Comparison of ENCODE assay signal across 9 cellular contexts in genomic region chr1:50110656-50111055, GRCh38. TPM values are rescaled to one million over a fixed set of nuclear protein-coding genes. Genes with fewer than 3 reads are reported as not detected.
DNase-seq lines count a peak whose midpoint lies in the region; ATAC-seq lines count a peak whose summit lies in the region.
"Had no signal": no experiment of that assay in that cellular context is flagged by ENCODE, and none has a peak within 500 bp of the region (broad histone marks: within the 10 kb centered on the region; RNA-seq: fewer than 3 reads in every experiment).

No MANE protein-coding gene starts in this region.

- no peaks in the 10 kb centered on the region for H3K36me3 Mint-ChIP-seq in stimulated activated naive B cell treated with anti-CD40 and anti-IgM and Interleukin-4, amounts not matched to agents 10 μg/mL and 1 μg/mL and 100 μg/mL, for 72 hours
- no peaks in the 10 kb centered on the region for H3K36me3 Mint-ChIP-seq in activated naive CD4-positive, alpha-beta T cell treated with anti-CD3 and anti-CD28 coated beads for 36 hours (ENCODE audit: low read depth)

- CTCF ChIA-PET in activated naive CD4-positive, alpha-beta T cell treated with anti-CD3 and anti-CD28 coated beads for 36 hours (lab: Charles Lee): no interaction called here

- DNase-seq in NCI-H1105 (lab: John Stamatoyannopoulos, UW) (peak; percentile 95), NCI-H510A (lab: John Stamatoyannopoulos, UW) (peak; percentile 36)
- DNase-seq in stimulated activated naive B cell treated with anti-CD40 and anti-IgM and Interleukin-4, amounts not matched to agents 10 μg/mL and 1 μg/mL and 100 μg/mL, for 72 hours: no peak
- DNase-seq in activated effector memory CD4-positive, alpha-beta T cell treated with anti-CD3 and anti-CD28 coated beads, Interleukin-2, amount 50 U/mL, for 16 hours: no peak
- DNase-seq in activated naive CD4-positive, alpha-beta T cell treated with anti-CD3 and anti-CD28 coated beads for 36 hours: no peak

- intact Hi-C loops in activated naive CD4-positive, alpha-beta T cell treated with anti-CD3 and anti-CD28 coated beads for 36 hours (cut with micrococcal nuclease): no loop called here

- ATAC-seq in stimulated activated naive B cell treated with anti-CD40 and anti-IgM and Interleukin-4, amounts not matched to agents 10 μg/mL and 1 μg/mL and 100 μg/mL, for 72 hours (replicated peaks): peak; percentile 31 to 36
- ATAC-seq in HG02642 (IDR thresholded peaks at IDR 0.05; ENCODE audit: poor library complexity, unreplicated experiment): no peak

- H3K4me3 Mint-ChIP-seq in stimulated activated naive B cell treated with anti-CD40 and anti-IgM and Interleukin-4, amounts not matched to agents 10 μg/mL and 1 μg/mL and 100 μg/mL, for 72 hours: peak overlapping the region; percentile 72 to 75
- H3K4me3 Mint-ChIP-seq in activated naive CD4-positive, alpha-beta T cell treated with anti-CD3 and anti-CD28 coated beads for 36 hours: no peak overlapping the region

- peaks cover 36 to 60% of the 10 kb centered on the region in 2 donors for H3K27me3 Mint-ChIP-seq in stimulated activated naive B cell treated with anti-CD40 and anti-IgM and Interleukin-4, amounts not matched to agents 10 μg/mL and 1 μg/mL and 100 μg/mL, for 72 hours
- H3K27me3 Mint-ChIP-seq in activated naive CD4-positive, alpha-beta T cell treated with anti-CD3 and anti-CD28 coated beads for 36 hours (ENCODE audit: low read depth): peaks cover 61% of the 10 kb centered on the region

- no peaks in the 10 kb centered on the region for H3K9me3 Mint-ChIP-seq in stimulated activated naive B cell treated with anti-CD40 and anti-IgM and Interleukin-4, amounts not matched to agents 10 μg/mL and 1 μg/mL and 100 μg/mL, for 72 hours
- H3K9me3 Mint-ChIP-seq in activated naive CD4-positive, alpha-beta T cell treated with anti-CD3 and anti-CD28 coated beads for 36 hours: no peaks in the 10 kb centered on the region

- H3K27ac Mint-ChIP-seq in stimulated activated naive B cell treated with anti-CD40 and anti-IgM and Interleukin-4, amounts not matched to agents 10 μg/mL and 1 μg/mL and 100 μg/mL, for 72 hours: peak overlapping the region; percentile 60
- no peak overlapping the region for H3K27ac Mint-ChIP-seq in activated naive CD4-positive, alpha-beta T cell treated with anti-CD3 and anti-CD28 coated beads for 36 hours

- H3K4me1 Mint-ChIP-seq in stimulated activated naive B cell treated with anti-CD40 and anti-IgM and Interleukin-4, amounts not matched to agents 10 μg/mL and 1 μg/mL and 100 μg/mL, for 72 hours: peaks cover 12 to 23% of the 10 kb centered on the region in 2 donors
- peaks cover 16% of the 10 kb centered on the region for H3K4me1 Mint-ChIP-seq in activated naive CD4-positive, alpha-beta T cell treated with anti-CD3 and anti-CD28 coated beads for 36 hours (ENCODE audit: low read depth)

- H3K27ac ChIP-seq in cingulate gyrus (ENCODE audit: low read depth, low read length): peak overlapping the region; percentile 78
- H3K27ac ChIP-seq: epithelial cell of prostate had no signal

RNA-seq across cellular contexts. Expression of gene ELAVL4, which starts 1.9 kb away (rescaled TPM):
- total RNA-seq in activated naive CD4-positive, alpha-beta T cell treated with anti-CD3 and anti-CD28 coated beads for 36 hours: not detected
- total RNA-seq: lung microvascular endothelial cell had no signal

Comparison
In these comparisons a context has a peak if more than half of its experiments do, and no peak if none do; other contexts are left out.
1. DNase-seq: peak in NCI-H1105 (single experiment) and NCI-H510A (single experiment); none in stimulated activated naive B cell treated with anti-CD40 and anti-IgM and Interleukin-4, amounts not matched to agents 10 μg/mL and 1 μg/mL and 100 μg/mL, for 72 hours (single experiment), activated effector memory CD4-positive, alpha-beta T cell treated with anti-CD3 and anti-CD28 coated beads, Interleukin-2, amount 50 U/mL, for 16 hours (single experiment) and activated naive CD4-positive, alpha-beta T cell treated with anti-CD3 and anti-CD28 coated beads for 36 hours (single experiment).